ENCODE assay signal across 9 cellular contexts in genomic region chr6:100171533-100172321, GRCh38.
DNase-seq lines count a peak whose midpoint lies in the region; ATAC-seq and TF ChIP-seq lines count a peak whose summit lies in the region.
"Had no signal": no experiment of that assay in that cellular context is flagged by ENCODE, and none has a peak within 500 bp of the region (broad histone marks: within the 10 kb centered on the region; RNA-seq: fewer than 3 reads in every experiment).

No MANE protein-coding gene starts in this region.

- DNase-seq in AG09319 (ENCODE audit: extremely low read depth, low read depth) (peak; percentile 0), RPMI7951 (ENCODE audit: low read depth) (peak; percentile 58), mucosa of descending colon (no peak), H7 (no peak), left colon (no peak)
- no peak for DNase-seq in activated naive CD4-positive, alpha-beta T cell treated with Interleukin-2 at 50 U/mL for 16 hours
- DNase-seq: left ventricle myocardium superior had no signal

- H3K36me3 ChIP-seq in mucosa of descending colon (ENCODE audit: low read depth) (no peaks in the 10 kb centered on the region), H7 (replicated peaks; ENCODE audit: control insufficient read depth, insufficient read depth, low read length) (no peaks in the 10 kb centered on the region)

- no peaks in the 10 kb centered on the region for H3K27me3 ChIP-seq in H7 (ENCODE audit: control insufficient read depth, insufficient read depth, low read length)

- TF ChIP-seq CTCF in AG09319 (IDR thresholded peaks at IDR 0.05; ENCODE audit: low read depth, low read length) (no peak), mucosa of descending colon (IDR thresholded peaks at IDR 0.05) (no peak)

- H3K9me3 ChIP-seq in mucosa of descending colon = no peaks in the 10 kb centered on the region

- intact Hi-C loops in mucosa of descending colon (cut with DNase I, micrococcal nuclease) = no loop called here
- intact Hi-C loops in left colon (cut with DNase I, micrococcal nuclease) = no loop called here

- no peak overlapping the region for H3K4me3 ChIP-seq in mucosa of descending colon
- no peak overlapping the region for H3K4me3 ChIP-seq in H7 (ENCODE audit: insufficient read depth, low read depth, low read length)

- ATAC-seq in GM19328 (IDR thresholded peaks at IDR 0.05; ENCODE audit: unreplicated experiment) (peak; percentile 91), HG03060 (IDR thresholded peaks at IDR 0.05; ENCODE audit: low read depth, unreplicated experiment) (peak; percentile 78), mucosa of descending colon (no peak), left colon (no peak)
- ATAC-seq: left ventricle myocardium superior had no signal

- H3K4me1 ChIP-seq in mucosa of descending colon (ENCODE audit: low read depth) = no peaks in the 10 kb centered on the region

Comparison
In these comparisons a context has a peak if more than half of its experiments do, and no peak if none do; other contexts are left out.
1. DNase-seq: peak in AG09319 (single experiment) and RPMI7951 (single experiment); none in mucosa of descending colon (0 of 3), H7 (single experiment), left colon (0 of 2) and activated naive CD4-positive, alpha-beta T cell treated with Interleukin-2 at 50 U/mL for 16 hours (single experiment).
2. ATAC-seq: peak in GM19328 (single experiment) and HG03060 (single experiment); none in mucosa of descending colon (single experiment) and left colon (single experiment).